In genomic region chr11:119207300-119207570, GRCh38 we compare ENCODE assay signal across 8 cellular contexts. TPM values are rescaled to one million over a fixed set of nuclear protein-coding genes. Genes with fewer than 3 reads are reported as not detected.
DNase-seq lines count a peak whose midpoint lies in the region; ATAC-seq, FAIRE-seq and TF ChIP-seq lines count a peak whose summit lies in the region.

No MANE protein-coding gene starts in this region.

- H3K9ac ChIP-seq in SK-N-MC (ENCODE audit: insufficient read length): peak overlapping the region; percentile 51

- H3K4me3 ChIP-seq in SK-N-MC (peak overlapping the region; percentile 98), fibroblast of the aortic adventitia (ENCODE audit: low read depth, low read length) (peak overlapping the region; percentile 95), skeletal muscle cell (ENCODE audit: low read depth, low read length) (peak overlapping the region; percentile 90)

- no peak for ATAC-seq in left lobe of liver

- H3K27ac ChIP-seq in SK-N-MC: peak overlapping the region; percentile 27; the same call in 1 of the 2 replicates

- TF ChIP-seq CTCF in fibroblast of the aortic adventitia (IDR thresholded peaks at IDR 0.05; ENCODE audit: insufficient read depth, low read length): no peak

- H3K36me3 ChIP-seq in SK-N-MC (ENCODE audit: insufficient read depth, low read length): no peaks in the 10 kb centered on the region; the same call in 1 of the 2 replicates

- peak; percentile 65 for FAIRE-seq in GM18507 (lab: Jason Lieb, UNC)

- no peaks in the 10 kb centered on the region for H3K9me3 ChIP-seq in SK-N-MC (ENCODE audit: low read depth, low read length)

- no peak for DNase-seq in GM18507 (ENCODE audit: extremely low spot score, insufficient read length, low read depth)
- DNase-seq in SK-N-MC (ENCODE audit: low read depth, low spot score): no peak
- DNase-seq in fibroblast of the aortic adventitia (ENCODE audit: low read depth): peak; percentile 42
- no peak for DNase-seq in skeletal muscle cell (ENCODE audit: low read depth)
- no peak for DNase-seq in left lobe of liver (ENCODE audit: low spot score)
- no peak for DNase-seq in T-helper 9 cell
- DNase-seq in NCI-H1436 treated with DMSO at 0.1 percent for 48 hours (lab: John Stamatoyannopoulos, UW): no peak
- DNase-seq in NCI-H2029 treated with DMSO at 0.1 percent for 48 hours (lab: John Stamatoyannopoulos, UW): no peak

RNA-seq across cellular contexts. Expression of gene CBL, which starts 1.1 kb away (rescaled TPM):
- 4.0 and 11.4 TPM in 2 replicates for total RNA-seq in fibroblast of the aortic adventitia (ENCODE audit: low replicate concordance)
- 3.2 TPM for total RNA-seq in left lobe of liver

RNA-seq across cellular contexts. Expression of gene NHERF4, which starts 22.0 kb away (rescaled TPM):
- total RNA-seq in fibroblast of the aortic adventitia (ENCODE audit: low replicate concordance): not detected in 2 replicates
- 0.25 TPM for total RNA-seq in left lobe of liver

RNA-seq across cellular contexts. Expression of gene NLRX1, which starts 38.7 kb away (rescaled TPM):
- 16.5 and 18.3 TPM in 2 replicates for total RNA-seq in fibroblast of the aortic adventitia (ENCODE audit: low replicate concordance)
- total RNA-seq in left lobe of liver: 13.1 TPM

RNA-seq across cellular contexts. Expression of gene ABCG4, which starts 58.4 kb away (rescaled TPM):
- total RNA-seq in fibroblast of the aortic adventitia (ENCODE audit: low replicate concordance): 0.08 TPM in 1 of 2 replicates, not detected in the other
- total RNA-seq in left lobe of liver: 0.48 TPM
